ENCODE assay signal across 8 cellular contexts in the genomic region with DNA sequence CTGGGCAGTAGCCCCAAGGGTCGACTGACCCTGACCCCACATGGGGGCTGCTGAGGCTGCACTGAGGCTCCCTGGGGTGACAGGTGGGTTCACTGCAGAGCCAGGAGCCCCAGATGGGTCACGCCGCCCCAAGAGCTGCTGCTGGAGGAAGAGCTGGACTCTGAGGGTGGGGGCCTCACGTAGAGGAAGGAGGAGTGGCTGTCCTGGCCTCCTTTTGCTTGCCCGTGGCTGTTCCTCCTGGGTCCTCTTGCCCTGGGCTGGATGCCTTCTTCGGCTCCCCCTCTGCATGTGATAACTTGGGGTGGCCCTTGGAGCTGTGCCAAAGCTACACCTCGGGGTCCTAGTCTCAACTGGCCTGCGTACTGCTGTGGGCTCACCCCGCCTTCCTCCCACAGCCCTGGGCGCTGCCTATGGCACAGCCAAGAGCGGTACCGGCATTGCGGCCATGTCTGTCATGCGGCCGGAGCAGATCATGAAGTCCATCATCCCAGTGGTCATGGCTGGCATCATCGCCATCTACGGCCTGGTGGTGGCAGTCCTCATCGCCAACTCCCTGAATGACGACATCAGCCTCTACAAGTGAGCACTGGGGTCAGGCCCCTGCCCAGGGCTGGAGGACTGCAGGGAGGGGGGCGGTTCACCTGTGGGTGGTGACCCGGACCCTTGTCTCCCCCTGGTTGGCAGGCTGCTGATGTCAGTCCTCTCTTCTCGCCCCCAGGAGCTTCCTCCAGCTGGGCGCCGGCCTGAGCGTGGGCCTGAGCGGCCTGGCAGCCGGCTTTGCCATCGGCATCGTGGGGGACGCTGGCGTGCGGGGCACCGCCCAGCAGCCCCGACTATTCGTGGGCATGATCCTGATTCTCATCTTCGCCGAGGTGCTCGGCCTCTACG. TPM values are rescaled to one million over a fixed set of nuclear protein-coding genes. Genes with fewer than 3 reads are reported as not detected.
DNase-seq lines count a peak whose midpoint lies in the region; ATAC-seq and TF ChIP-seq lines count a peak whose summit lies in the region.

No MANE protein-coding gene starts in this region.

- peak; percentile 3 for DNase-seq in activated T-cell treated with anti-CD3 and anti-CD28 coated beads, Interleukin-2, amount 50 U/mL, for 4 hours
- DNase-seq in activated T-cell treated with anti-CD3 and anti-CD28 coated beads for 4 hours (no peak), dorsolateral prefrontal cortex (no peak), ureter (ENCODE audit: low spot score) (peak; percentile 54), HUDEP-2 (lab: John Stamatoyannopoulos, UW; ENCODE audit: unreplicated experiment in 76 of 76) (no peak), Kasumi-1 (lab: John Stamatoyannopoulos, UW) (no peak)
- DNase-seq in naive thymus-derived CD4-positive, alpha-beta T cell = peak in 2 of 9 donors; percentile 6 to 17

- H3K4me3 Mint-ChIP-seq in activated T-cell treated with anti-CD3 and anti-CD28 coated beads, Interleukin-2, amount 50 U/mL, for 4 hours = peak overlapping the region; percentile 74
- peak overlapping the region; percentile 51 to 90 (median 81) for H3K4me3 Mint-ChIP-seq in naive thymus-derived CD4-positive, alpha-beta T cell

- H3K36me3 Mint-ChIP-seq in activated T-cell treated with anti-CD3 and anti-CD28 coated beads, Interleukin-2, amount 50 U/mL, for 4 hours (ENCODE audit: insufficient read depth) = peaks cover 10% of the 10 kb centered on the region
- peaks cover 0 to 9% (median 5%) of the 10 kb centered on the region in 5 donors for H3K36me3 Mint-ChIP-seq in naive thymus-derived CD4-positive, alpha-beta T cell

- peak overlapping the region in 8 of 9 donors; percentile 85 to 96 (median 94) for H3K27ac Mint-ChIP-seq in naive thymus-derived CD4-positive, alpha-beta T cell

- H3K9me3 Mint-ChIP-seq in activated T-cell treated with anti-CD3 and anti-CD28 coated beads, Interleukin-2, amount 50 U/mL, for 4 hours = no peaks in the 10 kb centered on the region
- peaks cover 0 to 9% (median 0%) of the 10 kb centered on the region in 11 donors for H3K9me3 Mint-ChIP-seq in naive thymus-derived CD4-positive, alpha-beta T cell

- H3K36me3 ChIP-seq in naive thymus-derived CD4-positive, alpha-beta T cell (ENCODE audit: control insufficient read depth in 2 of 3, insufficient read depth in 3 of 3, low read length in 3 of 3) = peaks cover 7 to 32% (median 9%) of the 10 kb centered on the region in 3 experiments

- H3K27me3 Mint-ChIP-seq in activated T-cell treated with anti-CD3 and anti-CD28 coated beads, Interleukin-2, amount 50 U/mL, for 4 hours (ENCODE audit: low read depth) = no peaks in the 10 kb centered on the region
- no peaks in the 10 kb centered on the region for H3K27me3 Mint-ChIP-seq in naive thymus-derived CD4-positive, alpha-beta T cell

- no peak for TF ChIP-seq CTCF in dorsolateral prefrontal cortex (IDR thresholded peaks at IDR 0.05 in 54 of 56, conservative IDR thresholded peaks at IDR 0.05 in 2 of 56; ENCODE audit: low read depth in 1 of 56, partially characterized antibody in 56 of 56)

- POLR2A ChIA-PET in naive thymus-derived CD4-positive, alpha-beta T cell (lab: Charles Lee) = interaction anchor here (0.7 to 2.8 kb wide), 8 partner anchors 12 to 554 kb away, joined by 3 to 89 read pairs (median 6); partner anchors contain the start of genes CEMP1, ECI1, PDPK1 and PGP

- ATAC-seq in activated T-cell treated with anti-CD3 and anti-CD28 coated beads, Interleukin-2, amount 50 U/mL, for 4 hours = no peak
- no peak for ATAC-seq in naive thymus-derived CD4-positive, alpha-beta T cell
- ATAC-seq in GM21447 (IDR thresholded peaks at IDR 0.05; ENCODE audit: unreplicated experiment) = no peak

- intact Hi-C loops in dorsolateral prefrontal cortex (cut with DNase I) = no loop called here
- intact Hi-C loops in naive thymus-derived CD4-positive, alpha-beta T cell (cut with micrococcal nuclease) = loop anchor here in 1 of 2 donors (10.0 kb wide), 1 partner anchor 294 kb away; the partner anchor contains the start of gene E4F1

- CTCF ChIA-PET in naive thymus-derived CD4-positive, alpha-beta T cell (lab: Charles Lee) = interaction anchor here (1.2 kb wide), 1 partner anchor 13 kb away, joined by 3 read pairs; no protein-coding TSS in a partner anchor

- peak overlapping the region in 54 of 59 donors; percentile 15 to 80 (median 66) for H3K4me3 ChIP-seq in dorsolateral prefrontal cortex
- H3K4me3 ChIP-seq in naive thymus-derived CD4-positive, alpha-beta T cell (ENCODE audit: low read length) = no peak overlapping the region

- no peaks in the 10 kb centered on the region for H3K9me3 ChIP-seq in naive thymus-derived CD4-positive, alpha-beta T cell (ENCODE audit: control insufficient read depth in 2 of 3, low read length in 3 of 3)

- peak overlapping the region in 57 of 59 donors; percentile 20 to 92 (median 83) for H3K27ac ChIP-seq in dorsolateral prefrontal cortex
- peak overlapping the region; percentile 100 for H3K27ac ChIP-seq in naive thymus-derived CD4-positive, alpha-beta T cell (ENCODE audit: low read depth, low read length)

- no peaks in the 10 kb centered on the region for H3K27me3 ChIP-seq in dorsolateral prefrontal cortex
- H3K27me3 ChIP-seq in naive thymus-derived CD4-positive, alpha-beta T cell (ENCODE audit: control insufficient read depth in 2 of 2, insufficient read depth in 2 of 2, low read length in 2 of 2) = no peaks in the 10 kb centered on the region

- peaks cover 33 to 56% of the 10 kb centered on the region in 2 donors for H3K4me1 ChIP-seq in naive thymus-derived CD4-positive, alpha-beta T cell (ENCODE audit: control insufficient read depth in 2 of 2, insufficient read depth in 2 of 2, low read length in 2 of 2)

- peaks cover 53% of the 10 kb centered on the region for H3K4me1 Mint-ChIP-seq in activated T-cell treated with anti-CD3 and anti-CD28 coated beads, Interleukin-2, amount 50 U/mL, for 4 hours (ENCODE audit: low read depth)
- H3K4me1 Mint-ChIP-seq in naive thymus-derived CD4-positive, alpha-beta T cell = peaks cover 43 to 71% (median 57%) of the 10 kb centered on the region in 7 donors

RNA-seq across cellular contexts. Expression of gene AMDHD2, which starts 1.1 kb away (rescaled TPM):
- total RNA-seq in activated T-cell treated with anti-CD3 and anti-CD28 coated beads, Interleukin-2, amount 50 U/mL, for 4 hours = 10 to 100 TPM; 32.0 to 35.3 (median 35.0) TPM
- total RNA-seq in dorsolateral prefrontal cortex = 10 to 100 TPM; 26.9 to 73.4 (median 42.9) TPM
- total RNA-seq in naive thymus-derived CD4-positive, alpha-beta T cell = 100 to 1,000 TPM in 4 of 5 experiments, 10 to 100 TPM in 1; 60.0 to 258 (median 112) TPM
- polyA plus RNA-seq in naive thymus-derived CD4-positive, alpha-beta T cell = 10 to 100 TPM; 15.0 to 22.5 TPM
- 23.2 TPM for total RNA-seq in ureter

RNA-seq across cellular contexts. Expression of gene ATP6V0C, which starts 5.3 kb away (rescaled TPM):
- 100 to 1,000 TPM; 184 to 198 (median 188) TPM for total RNA-seq in activated T-cell treated with anti-CD3 and anti-CD28 coated beads, Interleukin-2, amount 50 U/mL, for 4 hours
- 100 to 1,000 TPM; 283 to 670 (median 496) TPM for total RNA-seq in dorsolateral prefrontal cortex
- 100 to 1,000 TPM in 4 of 5 experiments, 10 to 100 TPM in 1; 98.2 to 303 (median 113) TPM for total RNA-seq in naive thymus-derived CD4-positive, alpha-beta T cell
- 10 to 100 TPM; 76.5 to 96.9 TPM for polyA plus RNA-seq in naive thymus-derived CD4-positive, alpha-beta T cell
- total RNA-seq in ureter = 170 TPM

RNA-seq across cellular contexts. Expression of gene CEMP1, which starts 12.1 kb away (rescaled TPM):
- total RNA-seq in activated T-cell treated with anti-CD3 and anti-CD28 coated beads, Interleukin-2, amount 50 U/mL, for 4 hours = under 1 TPM; 0.16 to 0.60 (median 0.38) TPM
- total RNA-seq in dorsolateral prefrontal cortex = 1 to 10 TPM in 12 of 120 experiments, under 1 TPM in 39, not detected in 69; 0.32 to 1.7 (median 0.77) TPM
- 1 to 10 TPM in 3 of 5 experiments, not detected in 2; 1.4 to 3.3 (median 2.8) TPM for total RNA-seq in naive thymus-derived CD4-positive, alpha-beta T cell
- 1 to 10 TPM; 3.7 to 7.3 TPM for polyA plus RNA-seq in naive thymus-derived CD4-positive, alpha-beta T cell
- 0.29 TPM for total RNA-seq in ureter

RNA-seq across cellular contexts. Expression of gene PDPK1, which starts 18.8 kb away (rescaled TPM):
- total RNA-seq in activated T-cell treated with anti-CD3 and anti-CD28 coated beads, Interleukin-2, amount 50 U/mL, for 4 hours = 10 to 100 TPM; 47.1 to 55.3 (median 54.3) TPM
- 100 to 1,000 TPM in 95 of 120 experiments, 10 to 100 TPM in 25; 75.2 to 164 (median 115) TPM for total RNA-seq in dorsolateral prefrontal cortex
- 10 to 100 TPM; 52.2 to 71.5 (median 58.3) TPM for total RNA-seq in naive thymus-derived CD4-positive, alpha-beta T cell
- polyA plus RNA-seq in naive thymus-derived CD4-positive, alpha-beta T cell = 10 to 100 TPM; 30.7 to 43.5 TPM
- total RNA-seq in ureter = 65.9 TPM

RNA-seq across cellular contexts. Expression of gene TBC1D24, which starts 44.1 kb away (rescaled TPM):
- 10 to 100 TPM; 25.0 to 27.2 (median 26.3) TPM for total RNA-seq in activated T-cell treated with anti-CD3 and anti-CD28 coated beads, Interleukin-2, amount 50 U/mL, for 4 hours
- total RNA-seq in dorsolateral prefrontal cortex (10 to 100 TPM; 27.5 to 97.0 (median 62.6) TPM), ureter (6.5 TPM)
- total RNA-seq in naive thymus-derived CD4-positive, alpha-beta T cell = 10 to 100 TPM in 2 of 5 experiments, 1 to 10 TPM in 3; 5.4 to 13.5 (median 9.2) TPM
- polyA plus RNA-seq in naive thymus-derived CD4-positive, alpha-beta T cell = 1 to 10 TPM; 1.7 to 2.5 TPM

Comparison
In these comparisons a context has a peak if more than half of its experiments do, and no peak if none do; other contexts are left out.
1. DNase-seq: peak in activated T-cell treated with anti-CD3 and anti-CD28 coated beads, Interleukin-2, amount 50 U/mL, for 4 hours (single experiment) and ureter (single experiment); none in activated T-cell treated with anti-CD3 and anti-CD28 coated beads for 4 hours (single experiment), dorsolateral prefrontal cortex (0 of 10), HUDEP-2 (0 of 76) and Kasumi-1 (0 of 2).